Comparison of ENCODE assay signal across 8 cellular contexts in genomic region chr13:114043421-114044053, GRCh38.
DNase-seq lines count a peak whose midpoint lies in the region; TF ChIP-seq lines count a peak whose summit lies in the region.

No MANE protein-coding gene starts in this region.

- peak overlapping the region; percentile 82 for H3K27ac Mint-ChIP-seq in activated naive CD8-positive, alpha-beta T cell treated with anti-CD3 and anti-CD28 coated beads for 36 hours

- peak; percentile 36; the same call in 1 of the 2 replicates for TF ChIP-seq CTCF in LNCaP clone FGC (IDR thresholded peaks at IDR 0.05; ENCODE audit: control insufficient read depth, extremely low read depth, insufficient read depth)

- H3K36me3 Mint-ChIP-seq in activated naive CD8-positive, alpha-beta T cell treated with anti-CD3 and anti-CD28 coated beads for 36 hours = peaks cover 17% of the 10 kb centered on the region

- no peak overlapping the region for H3K4me3 ChIP-seq in LNCaP clone FGC (ENCODE audit: low read depth, low read length)

- no peaks in the 10 kb centered on the region for H3K27me3 ChIP-seq in layer of hippocampus (ENCODE audit: control insufficient read depth, insufficient read depth, low read length)

- CTCF ChIA-PET in HEK293T (lab: Yijun Ruan, JAX) = no interaction called here

- H3K9me3 Mint-ChIP-seq in activated naive CD8-positive, alpha-beta T cell treated with anti-CD3 and anti-CD28 coated beads for 36 hours = no peaks in the 10 kb centered on the region

- POLR2A ChIA-PET in HEK293T (lab: Yijun Ruan, JAX) = no interaction called here

- peaks cover 43% of the 10 kb centered on the region for H3K4me1 Mint-ChIP-seq in activated naive CD8-positive, alpha-beta T cell treated with anti-CD3 and anti-CD28 coated beads for 36 hours

- DNase-seq in GF-D8 (lab: John Stamatoyannopoulos, UW) (peak; percentile 79), LNCaP clone FGC (ENCODE audit: low read depth) (peak; percentile 69), hepatic stellate cell (ENCODE audit: low spot score) (no peak), HEK293T (ENCODE audit: extremely low spot score) (no peak)
- DNase-seq in activated naive CD8-positive, alpha-beta T cell treated with anti-CD3 and anti-CD28 coated beads for 36 hours = peak; percentile 36
- DNase-seq in stimulated activated CD4-positive, alpha-beta T cell treated with anti-CD3 and anti-CD28 coated beads, Interleukin-2, amount 100 ng/mL, for 24 hours = no peak
- DNase-seq in stimulated activated CD4-positive, alpha-beta T cell treated with anti-CD3 and anti-CD28 coated beads, Interleukin-4, amount 100 ng/mL, for 1 hour = no peak

- H3K4me3 Mint-ChIP-seq in activated naive CD8-positive, alpha-beta T cell treated with anti-CD3 and anti-CD28 coated beads for 36 hours = no peak overlapping the region

- H3K27ac ChIP-seq in layer of hippocampus (ENCODE audit: low read depth, low read length) = peak overlapping the region; percentile 38

- no peaks in the 10 kb centered on the region for H3K27me3 Mint-ChIP-seq in activated naive CD8-positive, alpha-beta T cell treated with anti-CD3 and anti-CD28 coated beads for 36 hours

TF ChIP-seq in HEK293T, 16 proteins besides CTCF, POLR2A, EP300 and RAD21:
- no peak for TF ChIP-seq BHLHE40 (IDR thresholded peaks at IDR 0.05; ENCODE audit: borderline replicate concordance)
- no peak for TF ChIP-seq FOXA1 (IDR thresholded peaks at IDR 0.05)
- no peak for TF ChIP-seq NFRKB (IDR thresholded peaks at IDR 0.05)
- no peak for TF ChIP-seq HDGF (IDR thresholded peaks at IDR 0.05; ENCODE audit: borderline replicate concordance)
- TF ChIP-seq ARNT (IDR thresholded peaks at IDR 0.05) = no peak
- no peak for TF ChIP-seq SP1 (IDR thresholded peaks at IDR 0.05)
- no peak for TF ChIP-seq FOXM1 (IDR thresholded peaks at IDR 0.05; ENCODE audit: borderline replicate concordance)
- TF ChIP-seq FOXK2 (IDR thresholded peaks at IDR 0.05) = no peak
- TF ChIP-seq LEF1 (IDR thresholded peaks at IDR 0.05; ENCODE audit: borderline replicate concordance) = no peak
- TF ChIP-seq L3MBTL2 (conservative IDR thresholded peaks at IDR 0.05) = no peak
- no peak for TF ChIP-seq ZNF384 (IDR thresholded peaks at IDR 0.05)
- TF ChIP-seq PKNOX1 (IDR thresholded peaks at IDR 0.05) = no peak

Comparison
In these comparisons a context has a peak if more than half of its experiments do, and no peak if none do; other contexts are left out.
1. DNase-seq: peak in GF-D8 (single experiment), LNCaP clone FGC (single experiment) and activated naive CD8-positive, alpha-beta T cell treated with anti-CD3 and anti-CD28 coated beads for 36 hours (single experiment); none in hepatic stellate cell (single experiment), HEK293T (single experiment), stimulated activated CD4-positive, alpha-beta T cell treated with anti-CD3 and anti-CD28 coated beads, Interleukin-2, amount 100 ng/mL, for 24 hours (0 of 2) and stimulated activated CD4-positive, alpha-beta T cell treated with anti-CD3 and anti-CD28 coated beads, Interleukin-4, amount 100 ng/mL, for 1 hour (single experiment).